In the genomic region with DNA sequence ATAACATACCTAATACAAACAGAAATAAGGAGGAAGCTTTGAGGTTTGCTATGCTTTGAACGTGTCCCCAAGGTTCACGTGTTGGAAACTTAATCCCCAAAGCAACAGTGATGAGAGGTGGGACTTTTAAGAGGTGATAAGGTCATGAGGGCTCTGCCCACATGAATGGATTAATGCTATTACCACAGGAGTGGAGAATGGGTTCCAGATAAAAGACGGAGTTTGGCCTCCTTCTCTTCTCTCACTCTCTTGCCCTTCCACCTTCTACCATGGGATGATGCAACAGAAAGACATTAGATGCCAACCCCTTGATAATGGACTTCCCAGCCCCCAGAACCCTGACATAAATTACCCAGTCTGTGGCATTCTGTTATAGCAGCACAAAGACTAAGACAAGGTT, we compare ENCODE assay signal across 13 cellular contexts. TPM values are rescaled to one million over a fixed set of nuclear protein-coding genes. Genes with fewer than 3 reads are reported as not detected.
DNase-seq lines count a peak whose midpoint lies in the region; ATAC-seq, FAIRE-seq and TF ChIP-seq lines count a peak whose summit lies in the region.
"Had no signal": no experiment of that assay in that cellular context is flagged by ENCODE, and none has a peak within 500 bp of the region (broad histone marks: within the 10 kb centered on the region; RNA-seq: fewer than 3 reads in every experiment).

No MANE protein-coding gene starts in this region.

- H3K27me3 Mint-ChIP-seq in central memory CD8-positive, alpha-beta T cell: no peaks in the 10 kb centered on the region
- H3K27me3 Mint-ChIP-seq in progenitor cell of endocrine pancreas: no peaks in the 10 kb centered on the region
- H3K27me3 Mint-ChIP-seq: activated CD4-positive, alpha-beta T cell treated with anti-CD3 and anti-CD28 coated beads, Interleukin-2, amount 10 ng/mL, durations not matched to agents 7 days and 5 days had no signal

- FAIRE-seq in GM19239 (lab: Jason Lieb, UNC): peak; percentile 85

- H3K4me1 Mint-ChIP-seq in central memory CD8-positive, alpha-beta T cell: peaks cover 74% of the 10 kb centered on the region
- peaks cover 61% of the 10 kb centered on the region for H3K4me1 Mint-ChIP-seq in progenitor cell of endocrine pancreas (ENCODE audit: low read depth)

- peak overlapping the region; percentile 45 for H3K27ac Mint-ChIP-seq in central memory CD8-positive, alpha-beta T cell (ENCODE audit: low read depth)
- peak overlapping the region; percentile 51 for H3K27ac Mint-ChIP-seq in progenitor cell of endocrine pancreas
- H3K27ac Mint-ChIP-seq: activated CD4-positive, alpha-beta T cell treated with anti-CD3 and anti-CD28 coated beads, Interleukin-2, amount 10 ng/mL, durations not matched to agents 7 days and 5 days had no signal

- H3K36me3 Mint-ChIP-seq in central memory CD8-positive, alpha-beta T cell (ENCODE audit: insufficient read depth): peaks cover 10% of the 10 kb centered on the region
- peaks cover 4% of the 10 kb centered on the region for H3K36me3 Mint-ChIP-seq in progenitor cell of endocrine pancreas (ENCODE audit: insufficient read depth)

- TF ChIP-seq CTCF in progenitor cell of endocrine pancreas (IDR thresholded peaks at IDR 0.05; ENCODE audit: unreplicated experiment): no peak

- DNase-seq in GM19239 (ENCODE audit: insufficient read length, low spot score): no peak
- DNase-seq in NCI-H69 (lab: John Stamatoyannopoulos, UW): peak; percentile 3
- no peak for DNase-seq in central memory CD8-positive, alpha-beta T cell (ENCODE audit: low spot score in 2 of 2)
- DNase-seq in progenitor cell of endocrine pancreas (ENCODE audit: low spot score, unreplicated experiment): no peak
- DNase-seq in inferior parietal cortex (ENCODE audit: extremely low spot score): no peak
- DNase-seq in 8988T: no peak
- DNase-seq: activated CD4-positive, alpha-beta T cell treated with anti-CD3 and anti-CD28 coated beads, Interleukin-2, amount 10 ng/mL, durations not matched to agents 7 days and 5 days; adrenal gland; NCI-H524 treated with DMSO at 0.1 percent for 48 hours; psoas muscle; stimulated activated CD4-positive, alpha-beta T cell treated with anti-CD3 and anti-CD28 coated beads, Interleukin-4, amount 100 ng/mL, for 4 hours; substantia nigra had no signal

- H3K9me3 Mint-ChIP-seq in central memory CD8-positive, alpha-beta T cell: no peaks in the 10 kb centered on the region
- H3K9me3 Mint-ChIP-seq in progenitor cell of endocrine pancreas (ENCODE audit: low read depth): peaks cover 3% of the 10 kb centered on the region

- ATAC-seq in central memory CD8-positive, alpha-beta T cell (replicated peaks; ENCODE audit: extremely low read depth, poor library complexity, severe bottlenecking): peak; percentile 31
- ATAC-seq in GM18498 (IDR thresholded peaks at IDR 0.05; ENCODE audit: unreplicated experiment): no peak

- H3K4me3 Mint-ChIP-seq in central memory CD8-positive, alpha-beta T cell: peak overlapping the region; percentile 31
- no peak overlapping the region for H3K4me3 Mint-ChIP-seq in progenitor cell of endocrine pancreas (ENCODE audit: low read depth)
- H3K4me3 Mint-ChIP-seq: activated CD4-positive, alpha-beta T cell treated with anti-CD3 and anti-CD28 coated beads, Interleukin-2, amount 10 ng/mL, durations not matched to agents 7 days and 5 days had no signal

RNA-seq across cellular contexts. Expression of gene ITGB1, which starts 9.6 kb away (rescaled TPM):
- 382 and 384 TPM in 2 replicates for total RNA-seq in progenitor cell of endocrine pancreas
